ENCODE assay signal across 9 cellular contexts in genomic region chr1:87325982-87326738, GRCh38. TPM values are rescaled to one million over a fixed set of nuclear protein-coding genes. Genes with fewer than 3 reads are reported as not detected.
A peak's percentile ranks its signal among the peaks of the same experiment; 100 is the strongest.
DNase-seq lines count a peak whose midpoint lies in the region; ATAC-seq and TF ChIP-seq lines count a peak whose summit lies in the region.
"Had no signal": no experiment of that assay in that cellular context is flagged by ENCODE, and none has a peak within 500 bp of the region (broad histone marks: within the 10 kb centered on the region; RNA-seq: fewer than 3 reads in every experiment).

No MANE protein-coding gene starts in this region.

- no peak overlapping the region for H2BK120ac ChIP-seq in H9 (ENCODE audit: low read depth, low read length, poor library complexity, severe bottlenecking)

- H3K4me1 Mint-ChIP-seq in Caco-2 (ENCODE audit: low read depth, unreplicated experiment), result no peaks in the 10 kb centered on the region
- H3K4me1 Mint-ChIP-seq in H9, result peaks cover 10 to 13% of the 10 kb centered on the region in 2 experiments
- peaks cover 10% of the 10 kb centered on the region for H3K4me1 Mint-ChIP-seq in glutamatergic neuron (ENCODE audit: low read depth, unreplicated experiment)

- DNase-seq in Caco-2 (peak; percentile 38 to 50), H9 (peak; percentile 40), NCI-H510A (lab: John Stamatoyannopoulos, UW) (peak; percentile 59), glutamatergic neuron (no peak)
- peak; percentile 25 to 31 for DNase-seq in activated T-cell treated with anti-CD3 and anti-CD28 coated beads, Interleukin-2, amount 50 U/mL, for 48 hours
- peak; percentile 43 for DNase-seq in stimulated activated CD4-positive, alpha-beta T cell treated with anti-CD3 and anti-CD28 coated beads, Interleukin-2, amount 100 ng/mL, for 4 hours (ENCODE audit: low read depth)

- H4K8ac ChIP-seq in H9 (replicated peaks; ENCODE audit: insufficient read length, low read depth, low read length), result no peak overlapping the region

- H3K27ac ChIP-seq in H9 (ENCODE audit: insufficient read length, low read depth, low read length), result no peak overlapping the region

- no peaks in the 10 kb centered on the region for H3K79me1 ChIP-seq in H9 (ENCODE audit: insufficient read depth, low read depth, low read length, poor library complexity, severe bottlenecking)

- peaks cover 14% of the 10 kb centered on the region for H3K36me3 Mint-ChIP-seq in Caco-2 (ENCODE audit: insufficient read depth, unreplicated experiment)
- no peaks in the 10 kb centered on the region for H3K36me3 Mint-ChIP-seq in H9 (ENCODE audit: insufficient read depth in 1 of 3, low read depth in 3 of 3)
- H3K36me3 Mint-ChIP-seq in glutamatergic neuron (ENCODE audit: unreplicated experiment), result peaks cover 6% of the 10 kb centered on the region

- no peak for ATAC-seq in HG03139 (IDR thresholded peaks at IDR 0.05; ENCODE audit: unreplicated experiment)
- ATAC-seq in HG02642 (IDR thresholded peaks at IDR 0.05; ENCODE audit: poor library complexity, unreplicated experiment), result no peak

- CTCF ChIA-PET in Caco-2 (lab: Charles Lee), result no interaction called here

- no peak overlapping the region for H3K23ac ChIP-seq in H9 (ENCODE audit: insufficient read length, low read depth, low read length)

- no CpG with 5 or more reads among the region's 10 CpGs for WGBS in H9 (ENCODE audit: extremely low coverage, insufficient read length, low lambda C conversion rate)

- H2BK12ac ChIP-seq in H9 (ENCODE audit: insufficient read length, low read depth, low read length), result no peak overlapping the region

- H3K36me3 ChIP-seq in Caco-2 (ENCODE audit: control insufficient read depth, insufficient read depth, low read length), result no peaks in the 10 kb centered on the region

- no peak overlapping the region for H2BK20ac ChIP-seq in H9 (ENCODE audit: low read depth, low read length, poor library complexity, severe bottlenecking)

- H3K9me3 Mint-ChIP-seq in Caco-2 (ENCODE audit: unreplicated experiment), result no peaks in the 10 kb centered on the region
- no peaks in the 10 kb centered on the region for H3K9me3 Mint-ChIP-seq in H9
- peaks cover 9% of the 10 kb centered on the region for H3K9me3 Mint-ChIP-seq in glutamatergic neuron (ENCODE audit: unreplicated experiment)
- H3K9me3 Mint-ChIP-seq: T-helper 1 cell treated with Interleukin-12 subunit alpha and Interleukin-12 subunit beta and Interleukin-4 antibody, amounts not matched to agents 30 μg/mL and 1 μg/mL, for 36 hours had no signal

- no peak overlapping the region for H3K9ac ChIP-seq in H9 (ENCODE audit: extremely low read depth, insufficient read length, low read length)

- no peak overlapping the region for H3K18ac ChIP-seq in H9 (ENCODE audit: insufficient read length, low read depth, low read length)

- no peak overlapping the region for H3K4ac ChIP-seq in H9 (ENCODE audit: low read depth, low read length)

- no peak overlapping the region for H3K4me3 ChIP-seq in Caco-2 (ENCODE audit: low read depth, low read length)

- H4K20me1 ChIP-seq in H9 (ENCODE audit: control insufficient read depth, insufficient read depth, insufficient read length), result no peaks in the 10 kb centered on the region

- no peak overlapping the region for H3K4me2 ChIP-seq in H9 (ENCODE audit: insufficient read depth, insufficient read length, low read length)

- no peak overlapping the region for H4K5ac ChIP-seq in H9 (ENCODE audit: insufficient read length, low read depth, low read length)

- H3K4me3 Mint-ChIP-seq in Caco-2 (ENCODE audit: unreplicated experiment), result no peak overlapping the region
- H3K4me3 Mint-ChIP-seq in H9, result no peak overlapping the region
- H3K4me3 Mint-ChIP-seq in glutamatergic neuron (ENCODE audit: unreplicated experiment), result no peak overlapping the region

- H3K4me1 ChIP-seq in Caco-2 (0 out of 2 replicates have a peak, but pooled peaks cover 4% of the 10 kb centered on the region), H9 (ENCODE audit: insufficient read depth, low read length) (0 out of 2 replicates have a peak, but pooled peaks cover 2% of the 10 kb centered on the region)

- H4K91ac ChIP-seq in H9 (ENCODE audit: insufficient read length, low read depth, low read length), result no peak overlapping the region

- POLR2A ChIA-PET in Caco-2 (lab: Charles Lee), result no interaction called here

- H3K14ac ChIP-seq in H9 (ENCODE audit: insufficient read depth, low read length), result no peak overlapping the region

- peaks cover 3% of the 10 kb centered on the region; the same call in 1 of the 2 replicates for H3K79me2 ChIP-seq in H9 (ENCODE audit: insufficient read depth, low read length)

- H3K27ac Mint-ChIP-seq in Caco-2 (ENCODE audit: unreplicated experiment) (no peak overlapping the region), H9 (no peak overlapping the region), glutamatergic neuron (ENCODE audit: unreplicated experiment) (no peak overlapping the region)
- H3K27ac Mint-ChIP-seq: T-helper 1 cell treated with Interleukin-12 subunit alpha and Interleukin-12 subunit beta and Interleukin-4 antibody, amounts not matched to agents 30 μg/mL and 1 μg/mL, for 36 hours had no signal

- H3K23me2 ChIP-seq in H9 (ENCODE audit: insufficient read length, low read depth, low read length, poor library complexity, severe bottlenecking), result peaks cover 12% of the 10 kb centered on the region

- H2BK15ac ChIP-seq in H9 (ENCODE audit: low read depth, low read length), result no peak overlapping the region

- peak; percentile 38 to 51 for TF ChIP-seq CTCF in Caco-2 (IDR thresholded peaks at IDR 0.05; ENCODE audit: insufficient read depth in 1 of 2, low read depth in 1 of 2, low read length in 1 of 2, severe bottlenecking in 1 of 2, unreplicated experiment in 1 of 2)
- TF ChIP-seq CTCF in H9 (conservative IDR thresholded peaks at IDR 0.05), result peak; percentile 84
- peak; percentile 85 for TF ChIP-seq CTCF in glutamatergic neuron (IDR thresholded peaks at IDR 0.05; ENCODE audit: partially characterized antibody, unreplicated experiment)

- H2AFZ ChIP-seq in H9 (ENCODE audit: low read length), result no peak overlapping the region

- no peaks in the 10 kb centered on the region for H3K27me3 Mint-ChIP-seq in Caco-2 (ENCODE audit: insufficient read depth, unreplicated experiment)
- H3K27me3 Mint-ChIP-seq in H9 (ENCODE audit: low read depth), result no peaks in the 10 kb centered on the region
- H3K27me3 Mint-ChIP-seq in glutamatergic neuron (ENCODE audit: unreplicated experiment), result no peaks in the 10 kb centered on the region

- H3K9me3 ChIP-seq in Caco-2, result no peaks in the 10 kb centered on the region
- no peaks in the 10 kb centered on the region for H3K9me3 ChIP-seq in H9 (ENCODE audit: control insufficient read depth, low read depth, low read length)

- BruUV-seq in Caco-2 (replicated peaks; lab: Mats Ljungman, UMichigan), result no TSS peak

- H3K27me3 ChIP-seq in Caco-2 (replicated peaks; ENCODE audit: control insufficient read depth, insufficient read depth, low read length), result no peaks in the 10 kb centered on the region
- no peaks in the 10 kb centered on the region for H3K27me3 ChIP-seq in H9 (ENCODE audit: insufficient read depth, low read length)

- no peak overlapping the region for H2BK5ac ChIP-seq in H9 (ENCODE audit: insufficient read length, low read length)

- no peak overlapping the region for H3T11ph ChIP-seq in H9 (ENCODE audit: low read length)

- intact Hi-C loops in Caco-2 (cut with micrococcal nuclease; ENCODE audit: unreplicated experiment), result loop anchor here (1.0 to 10.0 kb wide), 4 partner anchors 286 to 849 kb away; no protein-coding TSS in a partner anchor

- H2AK5ac ChIP-seq in H9 (ENCODE audit: insufficient read length, low read length), result no peak overlapping the region

- no peak overlapping the region for H3K56ac ChIP-seq in H9 (ENCODE audit: insufficient read length, low read depth, low read length)

RNA-seq across cellular contexts. Expression of gene LMO4, which starts 2.5 kb away (rescaled TPM):
- total RNA-seq in Caco-2 (2022) (50.4 and 53.8 TPM in 2 replicates), H9 (2021) (64.9 and 66.2 TPM in 2 replicates), glutamatergic neuron (ENCODE audit: unreplicated experiment) (16.5 TPM)
